ENCODE assay signal across 10 cellular contexts in the genomic region with DNA sequence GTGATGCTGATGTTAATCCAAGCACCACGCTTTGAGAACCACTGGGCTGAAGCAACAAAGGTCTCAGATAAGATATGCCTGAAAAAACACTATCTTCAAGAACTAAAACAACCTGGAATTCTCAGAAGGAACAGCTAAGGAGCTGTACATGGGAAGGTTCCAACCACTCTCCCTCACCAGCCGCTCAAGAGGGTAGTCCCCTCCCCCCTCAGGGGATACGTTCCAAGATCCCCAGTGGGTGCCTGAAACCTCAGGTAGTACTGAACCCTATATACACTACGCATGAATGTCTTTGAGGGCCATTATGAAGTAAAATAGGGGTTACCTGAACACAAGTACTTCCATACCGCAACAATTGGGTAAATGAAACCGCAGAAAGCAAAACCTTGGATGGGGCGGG. TPM values are rescaled to one million over a fixed set of nuclear protein-coding genes. Genes with fewer than 3 reads are reported as not detected.
DNase-seq lines count a peak whose midpoint lies in the region; ATAC-seq, FAIRE-seq and TF ChIP-seq lines count a peak whose summit lies in the region.
"Had no signal": no experiment of that assay in that cellular context is flagged by ENCODE, and none has a peak within 500 bp of the region (broad histone marks: within the 10 kb centered on the region; RNA-seq: fewer than 3 reads in every experiment).

No MANE protein-coding gene starts in this region.

- H3K27me3 ChIP-seq in NT2/D1 (ENCODE audit: insufficient read depth, insufficient read length) (no peaks in the 10 kb centered on the region), H1 (replicated peaks in 1 of 4; ENCODE audit: control insufficient read depth in 3 of 4, extremely low read depth in 1 of 4, insufficient read depth in 3 of 4, low read length in 3 of 4) (no peaks in the 10 kb centered on the region), osteoblast (ENCODE audit: insufficient read depth, low read length) (no peaks in the 10 kb centered on the region)

- no peak overlapping the region for H3K56ac ChIP-seq in H1 (replicated peaks; ENCODE audit: insufficient read length, low read depth, low read length)

- H3K27ac ChIP-seq in H1 (ENCODE audit: low read depth, low read length) (no peak overlapping the region), osteoblast (ENCODE audit: low read depth, low read length) (peak overlapping the region; percentile 85)

- POLR2A ChIA-PET in H1 (lab: Charles Lee; ENCODE audit: partially characterized antibody) = interaction anchor here (0.6 to 2.8 kb wide), 4 partner anchors 9 to 370 kb away, joined by 3 to 25 read pairs (median 4); no protein-coding TSS in a partner anchor

- no peak overlapping the region for H3K4ac ChIP-seq in H1 (replicated peaks; ENCODE audit: insufficient read length, low read depth, low read length)

- H4K20me1 ChIP-seq in H1 (replicated peaks in 1 of 2; ENCODE audit: control insufficient read depth in 1 of 2, insufficient read depth in 2 of 2, low read length in 2 of 2) = peaks cover 19 to 31% of the 10 kb centered on the region in 2 experiments
- H4K20me1 ChIP-seq in osteoblast (ENCODE audit: insufficient read depth, low read length) = peaks cover 47% of the 10 kb centered on the region

- H3K23me2 ChIP-seq in H1 (ENCODE audit: low read depth, low read length) = peaks cover 11% of the 10 kb centered on the region

- no peak overlapping the region for H2BK120ac ChIP-seq in H1 (replicated peaks; ENCODE audit: low read depth, low read length)

- peaks cover 21% of the 10 kb centered on the region for H3K79me1 ChIP-seq in H1 (ENCODE audit: low read depth, low read length)

- H2AFZ ChIP-seq in H1 (ENCODE audit: low read length) (no peak overlapping the region), osteoblast (ENCODE audit: low read length) (no peak overlapping the region)

- H2BK20ac ChIP-seq in H1 (ENCODE audit: low read length) = no peak overlapping the region

- H2BK12ac ChIP-seq in H1 (ENCODE audit: low read depth, low read length) = no peak overlapping the region

- WGBS in H1 (ENCODE audit: extremely low coverage in 1 of 2, insufficient coverage in 1 of 2, insufficient read length in 1 of 2, insufficient replicate concordance in 2 of 2, low coverage in 1 of 2, low lambda C conversion rate in 2 of 2, missing lambda C conversion rate in 1 of 2), 2 experiments = 65% methylated on average over 7 of the region's 7 CpGs; no CpG with 5 or more reads in 1 of the 2 experiments

- no peak overlapping the region for H3K14ac ChIP-seq in H1 (ENCODE audit: insufficient read length)

- H3K79me2 ChIP-seq in H1 (ENCODE audit: control insufficient read depth in 1 of 2, insufficient read depth in 2 of 2, low read length in 2 of 2) (peaks cover 41 to 66% of the 10 kb centered on the region in 2 experiments), osteoblast (ENCODE audit: insufficient read depth, low read length) (peaks cover 67% of the 10 kb centered on the region)

- ATAC-seq in HG03342 (IDR thresholded peaks at IDR 0.05; ENCODE audit: unreplicated experiment) = no peak

- no peak overlapping the region for H2BK15ac ChIP-seq in H1 (ENCODE audit: low read length)

- no peak for TF ChIP-seq POLR2A in H1 (IDR thresholded peaks at IDR 0.05; ENCODE audit: control extremely low read depth in 1 of 2, low read depth in 2 of 2, low read length in 2 of 2)

- TF ChIP-seq CTCF in H1 (IDR thresholded peaks at IDR 0.05; ENCODE audit: control extremely low read depth in 1 of 3, insufficient read depth in 1 of 3, low read depth in 1 of 3, low read length in 3 of 3) = no peak
- no peak for TF ChIP-seq CTCF in osteoblast (IDR thresholded peaks at IDR 0.05; ENCODE audit: extremely low read depth, low read depth, low read length)

- no peak overlapping the region for H4K8ac ChIP-seq in H1 (ENCODE audit: extremely low read depth, insufficient read depth, low read length)

- no peak for DNase-seq in NT2/D1 (ENCODE audit: low read depth, low spot score)
- DNase-seq in H1 (ENCODE audit: low read depth in 1 of 2, low spot score in 2 of 2) = no peak
- DNase-seq in osteoblast (ENCODE audit: insufficient read length, low spot score, missing footprints) = no peak
- DNase-seq in NCI-H128 (lab: John Stamatoyannopoulos, UW; ENCODE audit: unreplicated experiment) = no peak
- DNase-seq in RCC 7860 (ENCODE audit: low spot score) = no peak
- DNase-seq in urothelium cell line (ENCODE audit: low spot score) = no peak
- DNase-seq: NCI-H748 treated with DMSO at 0.1 percent for 48 hours had no signal

- no peak overlapping the region for H3K23ac ChIP-seq in H1 (ENCODE audit: insufficient read length)

- H3K4me2 ChIP-seq in H1 (ENCODE audit: insufficient read depth in 1 of 2, low read depth in 2 of 2, low read length in 2 of 2) (peak overlapping the region; percentile 80 to 86), osteoblast (ENCODE audit: insufficient read depth, low read length) (peak overlapping the region; percentile 84)

- H4K5ac ChIP-seq in H1 (ENCODE audit: insufficient read length, low read depth, low read length) = no peak overlapping the region

- peaks cover 19% of the 10 kb centered on the region for H3K36me3 ChIP-seq in ES-I3 (ENCODE audit: insufficient read depth, low read length)
- peaks cover 49% of the 10 kb centered on the region for H3K36me3 ChIP-seq in NT2/D1 (ENCODE audit: insufficient read depth, insufficient read length, low read length)
- H3K36me3 ChIP-seq in H1 (ENCODE audit: control insufficient read depth in 2 of 4, insufficient read depth in 4 of 4, low read length in 3 of 4) = peaks cover 12 to 40% (median 30%) of the 10 kb centered on the region in 4 experiments
- peaks cover 30% of the 10 kb centered on the region for H3K36me3 ChIP-seq in osteoblast (ENCODE audit: insufficient read depth, low read length)

- no peak overlapping the region for H4K91ac ChIP-seq in H1 (replicated peaks; ENCODE audit: insufficient read length, low read length)

- H3K9me3 ChIP-seq in ES-I3 (ENCODE audit: control insufficient read depth, insufficient read depth, low read length) = no peaks in the 10 kb centered on the region
- H3K9me3 ChIP-seq in NT2/D1 (ENCODE audit: insufficient read depth, low read length) = no peaks in the 10 kb centered on the region
- no peaks in the 10 kb centered on the region for H3K9me3 ChIP-seq in H1 (ENCODE audit: insufficient read depth in 2 of 2, low read depth in 1 of 2, low read length in 1 of 2)
- no peaks in the 10 kb centered on the region for H3K9me3 ChIP-seq in osteoblast (ENCODE audit: low read depth, low read length)

- no peak for TF ChIP-seq RAD21 in H1 (IDR thresholded peaks at IDR 0.05 in 1 of 2, conservative IDR thresholded peaks at IDR 0.05 in 1 of 2; ENCODE audit: low read depth in 2 of 2, low read length in 2 of 2)

- FAIRE-seq in H1 (lab: Jason Lieb, UNC) (no peak), RCC 7860 (lab: Jason Lieb, UNC) (no peak), urothelium cell line (lab: Jason Lieb, UNC) (no peak)
- FAIRE-seq: endometrium had no signal

- TF ChIP-seq EP300 in H1 (IDR thresholded peaks at IDR 0.05; ENCODE audit: borderline replicate concordance in 1 of 2, low read depth in 2 of 2, low read length in 2 of 2) = no peak

- H3K9ac ChIP-seq in ES-I3 (ENCODE audit: low read depth, low read length) = peak overlapping the region; percentile 91
- no peak overlapping the region for H3K9ac ChIP-seq in NT2/D1 (ENCODE audit: insufficient read length, low read depth)
- H3K9ac ChIP-seq in H1 (replicated peaks in 1 of 4; ENCODE audit: extremely low read depth in 1 of 4, low read depth in 3 of 4, low read length in 3 of 4) = 0 out of 7 replicates have a peak overlapping the region, but pooled peaks of 1 of the 4 experiments have one; percentile 5

- H2AK5ac ChIP-seq in H1 (ENCODE audit: low read depth, low read length) = no peak overlapping the region

- H3K4me3 ChIP-seq in NT2/D1 (ENCODE audit: insufficient read length, low read depth) (peak overlapping the region; percentile 9), H1 (ENCODE audit: extremely low read depth in 1 of 4, insufficient read depth in 2 of 4, low read depth in 3 of 4, low read length in 4 of 4) (peak overlapping the region; percentile 82 to 95 (median 86); a peak in 7 of 8 replicates), osteoblast (ENCODE audit: insufficient read depth, low read length) (peak overlapping the region; percentile 88)

- CTCF ChIA-PET in H1 (lab: Charles Lee; ENCODE audit: partially characterized antibody) = interaction anchor here (0.9 to 3.8 kb wide), 18 partner anchors 9 to 434 kb away, joined by 3 to 17 read pairs (median 5); no protein-coding TSS in a partner anchor

- no peak overlapping the region for H2BK5ac ChIP-seq in H1 (ENCODE audit: low read depth, low read length)

- peaks cover 12% of the 10 kb centered on the region; the same call in 1 of the 2 replicates for H3K4me1 ChIP-seq in ES-I3 (ENCODE audit: insufficient read depth, low read length)
- H3K4me1 ChIP-seq in NT2/D1 (ENCODE audit: insufficient read depth, insufficient read length) = peaks cover 2% of the 10 kb centered on the region
- H3K4me1 ChIP-seq in H1 (replicated peaks in 1 of 4; ENCODE audit: control insufficient read depth in 3 of 4, insufficient read depth in 4 of 4, low read length in 3 of 4) = peaks cover 2 to 14% (median 11%) of the 10 kb centered on the region in 4 experiments; a peak in 4 of 7 replicates
- H3K4me1 ChIP-seq in osteoblast (ENCODE audit: insufficient read depth, low read length) = peaks cover 30% of the 10 kb centered on the region

- no peak overlapping the region for H3K18ac ChIP-seq in H1 (ENCODE audit: extremely low read depth, low read length)

TF ChIP-seq in H1, 55 proteins besides CTCF, POLR2A, EP300 and RAD21:
- TF ChIP-seq YY1 (IDR thresholded peaks at IDR 0.05; ENCODE audit: low read depth, low read length) = no peak
- TF ChIP-seq NRF1 (IDR thresholded peaks at IDR 0.05; ENCODE audit: low read depth, low read length) = no peak
TF ChIP-seq in H1: peak in this region for 0.

RNA-seq across cellular contexts. Expression of a gene that starts 1.9 kb away (rescaled TPM):
- 143 and 149 TPM in 2 replicates for total RNA-seq in H1 (2021; fragmentation: NEBNext Ultra II Directional; extraction: Animal tissue kit (Norgen Biotek cat#: 25700))
- 83.1 and 107 TPM in 2 replicates for polyA plus RNA-seq in H1 (2011; rRNA removed)
- polyA plus RNA-seq in H1 (2011; cell fraction: cytosol; rRNA removed) = 127 TPM
- polyA plus RNA-seq in H1 (2011; cell fraction: nucleus; rRNA removed) = 58.0 TPM
- polyA plus RNA-seq in H1 (2012, experiment 1 of 2) = 133 to 170 TPM (median 136 TPM) in 4 replicates
- polyA plus RNA-seq in H1 (2012, experiment 2 of 2) = 111 TPM
- polyA plus RNA-seq in H1 (2013, experiment 1 of 2) = 117 TPM
- polyA plus RNA-seq in H1 (2013, experiment 2 of 2) = 117 TPM
- polyA minus RNA-seq in H1 (2011; rRNA and poly(A)+ RNA removed) = 114 and 131 TPM in 2 replicates
- polyA minus RNA-seq in H1 (2011; cell fraction: cytosol; rRNA and poly(A)+ RNA removed) = 68.5 TPM
- polyA minus RNA-seq in H1 (2011; cell fraction: nucleus; rRNA and poly(A)+ RNA removed) = 60.4 TPM
- total RNA-seq in osteoblast = 90.5 and 91.6 TPM in 2 replicates

Comparison
In these comparisons a context has a peak if more than half of its experiments do, and no peak if none do; other contexts are left out.
1. H3K4me3 ChIP-seq: peak in every context shown above with its lines; median percentile 88 in osteoblast; 86 in H1; 9 in NT2/D1.